ENCODE assay signal across 15 cellular contexts in the genomic region with DNA sequence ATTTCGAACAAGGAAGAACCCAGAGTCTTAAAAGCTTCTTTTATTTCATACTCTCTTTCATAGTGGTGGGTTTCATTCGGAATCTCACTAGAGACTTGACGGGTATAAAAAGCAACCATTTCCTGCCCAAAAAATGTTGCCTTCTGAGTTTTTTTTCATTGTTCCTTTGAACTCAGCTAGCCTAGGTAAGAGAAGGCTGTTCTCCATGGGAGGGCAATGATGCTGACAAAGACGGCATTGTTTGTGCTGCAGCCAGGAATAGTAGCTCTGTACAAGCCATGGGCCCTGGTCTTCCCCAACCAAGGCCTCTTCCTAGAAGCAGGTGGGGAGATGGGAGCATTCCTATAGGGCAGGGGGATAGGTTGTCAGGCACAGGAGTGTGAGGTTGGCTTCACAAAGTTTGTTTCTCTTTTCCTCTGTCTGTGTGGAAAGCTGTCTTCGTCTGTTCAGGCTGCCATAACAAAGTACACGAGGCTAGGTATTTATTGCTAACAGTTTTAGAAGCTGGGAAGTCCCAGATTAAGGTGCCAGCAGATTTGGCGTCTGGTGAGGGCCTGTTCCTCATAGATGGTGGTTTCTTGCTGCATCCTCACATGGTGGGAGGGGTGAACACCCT.
A peak's percentile ranks its signal among the peaks of the same experiment; 100 is the strongest.
DNase-seq lines count a peak whose midpoint lies in the region; ATAC-seq, FAIRE-seq and TF ChIP-seq lines count a peak whose summit lies in the region.
"Had no signal": no experiment of that assay in that cellular context is flagged by ENCODE, and none has a peak within 500 bp of the region (broad histone marks: within the 10 kb centered on the region; RNA-seq: fewer than 3 reads in every experiment).

No MANE protein-coding gene starts in this region.

- H4K8ac ChIP-seq in H1 (ENCODE audit: extremely low read depth, insufficient read depth, low read length): no peak overlapping the region

- WGBS in H1 (ENCODE audit: extremely low coverage in 1 of 2, insufficient coverage in 1 of 2, insufficient read length in 1 of 2, insufficient replicate concordance in 2 of 2, low coverage in 1 of 2, low lambda C conversion rate in 2 of 2, missing lambda C conversion rate in 1 of 2), 2 experiments: 76% methylated on average over 7 of the region's 7 CpGs; no CpG with 5 or more reads in 1 of the 2 experiments

- peak overlapping the region; percentile 64 for H3K27ac Mint-ChIP-seq in CD4-positive, alpha-beta T cell
- peak overlapping the region; percentile 94 for H3K27ac Mint-ChIP-seq in nephron progenitor cell
- no peak overlapping the region for H3K27ac Mint-ChIP-seq in osteocyte (ENCODE audit: unreplicated experiment)

- no peak for TF ChIP-seq CTCF in CD4-positive, alpha-beta T cell (IDR thresholded peaks at IDR 0.05)
- TF ChIP-seq CTCF in H1 (IDR thresholded peaks at IDR 0.05; ENCODE audit: control extremely low read depth in 1 of 3, insufficient read depth in 1 of 3, low read depth in 1 of 3, low read length in 3 of 3): no peak
- no peak for TF ChIP-seq CTCF in nephron progenitor cell (IDR thresholded peaks at IDR 0.05)
- TF ChIP-seq CTCF in osteocyte (IDR thresholded peaks at IDR 0.05): no peak

- no peak for DNase-seq in CD4-positive, alpha-beta T cell
- DNase-seq in Jurkat, Clone E6-1 (ENCODE audit: low read depth, low spot score): peak; percentile 63
- no peak for DNase-seq in H1 (ENCODE audit: low read depth in 1 of 2, low spot score in 2 of 2)
- no peak for DNase-seq in nephron progenitor cell
- no peak for DNase-seq in SKM-1 (lab: John Stamatoyannopoulos, UW; ENCODE audit: unreplicated experiment)
- no peak for DNase-seq in osteocyte (ENCODE audit: extremely low spot score, unreplicated experiment)
- DNase-seq: DMS79 treated with DMSO at 0.1 percent for 48 hours, Karpas-422, NCI-H1105 treated with DMSO at 0.1 percent for 48 hours, NCI-H187 treated with DMSO at 0.1 percent for 48 hours, RPMI8226 had no signal

- peaks cover 2 to 20% (median 11%) of the 10 kb centered on the region in 4 experiments for H3K4me1 ChIP-seq in H1 (replicated peaks in 1 of 4; ENCODE audit: control insufficient read depth in 3 of 4, insufficient read depth in 4 of 4, low read length in 3 of 4)
- H3K4me1 ChIP-seq: BLaER1 had no signal

- no peak overlapping the region for H2AFZ ChIP-seq in H1 (ENCODE audit: low read length)

- H3K14ac ChIP-seq in H1 (ENCODE audit: insufficient read length): no peak overlapping the region

- no peak overlapping the region for H2BK5ac ChIP-seq in H1 (ENCODE audit: low read depth, low read length)

- no peak overlapping the region for H3K4me3 ChIP-seq in Jurkat, Clone E6-1 (ENCODE audit: low read length)
- no peak overlapping the region for H3K4me3 ChIP-seq in H1 (ENCODE audit: extremely low read depth in 1 of 4, insufficient read depth in 2 of 4, low read depth in 3 of 4, low read length in 4 of 4)
- H3K4me3 ChIP-seq: BLaER1 had no signal

- no peak overlapping the region for H3K27ac ChIP-seq in CD4-positive, alpha-beta T cell (ENCODE audit: low read depth, low read length)
- H3K27ac ChIP-seq in H1 (ENCODE audit: low read depth, low read length): no peak overlapping the region
- H3K27ac ChIP-seq: BLaER1 had no signal

- peak overlapping the region; percentile 50; the same call in 1 of the 2 replicates for H2BK15ac ChIP-seq in H1 (ENCODE audit: low read length)

- 0 out of 2 replicates have a peak overlapping the region, but pooled peaks have one; percentile 21 for H2BK12ac ChIP-seq in H1 (ENCODE audit: low read depth, low read length)

- no peaks in the 10 kb centered on the region for H3K9me3 Mint-ChIP-seq in CD4-positive, alpha-beta T cell
- H3K9me3 Mint-ChIP-seq in nephron progenitor cell: peaks cover 9% of the 10 kb centered on the region
- H3K9me3 Mint-ChIP-seq in osteocyte (ENCODE audit: unreplicated experiment): no peaks in the 10 kb centered on the region

- CTCF ChIA-PET in CD4-positive, alpha-beta T cell (lab: Charles Lee): no interaction called here
- CTCF ChIA-PET in H1 (lab: Charles Lee; ENCODE audit: partially characterized antibody): interaction anchor here (0.7 to 1.8 kb wide), 8 partner anchors 8 to 246 kb away, joined by 3 to 6 read pairs (median 4); no protein-coding TSS in a partner anchor

- peak; percentile 51 for ATAC-seq in CD4-positive, alpha-beta T cell (ENCODE audit: poor library complexity)
- ATAC-seq in esophagus mucosa: no peak
- ATAC-seq in HG02840 (IDR thresholded peaks at IDR 0.05; ENCODE audit: low FRiP score, unreplicated experiment): no peak

- no peaks in the 10 kb centered on the region for H3K36me3 ChIP-seq in H1 (ENCODE audit: control insufficient read depth in 2 of 4, insufficient read depth in 4 of 4, low read length in 3 of 4)
- H3K36me3 ChIP-seq: BLaER1 had no signal

- H3K23me2 ChIP-seq in H1 (ENCODE audit: low read depth, low read length): no peaks in the 10 kb centered on the region

- H3K27me3 ChIP-seq in CD4-positive, alpha-beta T cell (ENCODE audit: control insufficient read depth, insufficient read depth, low read length): no peaks in the 10 kb centered on the region
- H3K27me3 ChIP-seq in H1 (replicated peaks in 1 of 4; ENCODE audit: control insufficient read depth in 3 of 4, extremely low read depth in 1 of 4, insufficient read depth in 3 of 4, low read length in 3 of 4): no peaks in the 10 kb centered on the region
- H3K27me3 ChIP-seq: BLaER1 had no signal

- POLR2A ChIA-PET in CD4-positive, alpha-beta T cell (lab: Charles Lee): no interaction called here
- POLR2A ChIA-PET in H1 (lab: Charles Lee; ENCODE audit: partially characterized antibody): no interaction called here

- no peaks in the 10 kb centered on the region for H3K9me3 ChIP-seq in CD4-positive, alpha-beta T cell (ENCODE audit: control insufficient read depth, low read length)
- H3K9me3 ChIP-seq in H1 (ENCODE audit: insufficient read depth in 2 of 2, low read depth in 1 of 2, low read length in 1 of 2): no peaks in the 10 kb centered on the region
- H3K9me3 ChIP-seq: BLaER1 had no signal

- intact Hi-C loops in CD4-positive, alpha-beta T cell (cut with DNase I, micrococcal nuclease): no loop called here

- peak; percentile 39 for FAIRE-seq in H1 (lab: Jason Lieb, UNC)
- FAIRE-seq: G401.6 had no signal

- H4K5ac ChIP-seq in H1 (ENCODE audit: insufficient read length, low read depth, low read length): no peak overlapping the region

- no peaks in the 10 kb centered on the region for H3K27me3 Mint-ChIP-seq in CD4-positive, alpha-beta T cell
- H3K27me3 Mint-ChIP-seq in nephron progenitor cell (ENCODE audit: low read depth, poor library complexity) (peaks cover 4% of the 10 kb centered on the region), osteocyte (ENCODE audit: unreplicated experiment) (no peaks in the 10 kb centered on the region)

- H3K4me2 ChIP-seq in H1 (ENCODE audit: insufficient read depth in 1 of 2, low read depth in 2 of 2, low read length in 2 of 2): no peak overlapping the region
- H3K4me2 ChIP-seq: BLaER1 had no signal

- no peaks in the 10 kb centered on the region for H3K36me3 Mint-ChIP-seq in CD4-positive, alpha-beta T cell (ENCODE audit: low read depth)
- H3K36me3 Mint-ChIP-seq in nephron progenitor cell (ENCODE audit: low read depth) (peaks cover 6% of the 10 kb centered on the region), osteocyte (ENCODE audit: unreplicated experiment) (no peaks in the 10 kb centered on the region)

- H2BK20ac ChIP-seq in H1 (ENCODE audit: low read length): no peak overlapping the region

- no peak overlapping the region; a peak in 1 of 7 replicates for H3K9ac ChIP-seq in H1 (replicated peaks in 1 of 4; ENCODE audit: extremely low read depth in 1 of 4, low read depth in 3 of 4, low read length in 3 of 4)
- H3K9ac ChIP-seq: BLaER1 had no signal

- H3K79me1 ChIP-seq in H1 (ENCODE audit: low read depth, low read length): no peaks in the 10 kb centered on the region

- TF ChIP-seq POLR2A in H1 (IDR thresholded peaks at IDR 0.05; ENCODE audit: control extremely low read depth in 1 of 2, low read depth in 2 of 2, low read length in 2 of 2): no peak

- H3K23ac ChIP-seq in H1 (ENCODE audit: insufficient read length): no peak overlapping the region

- no peaks in the 10 kb centered on the region for H4K20me1 ChIP-seq in H1 (replicated peaks in 1 of 2; ENCODE audit: control insufficient read depth in 1 of 2, insufficient read depth in 2 of 2, low read length in 2 of 2)
- H4K20me1 ChIP-seq: BLaER1 had no signal

- TF ChIP-seq EP300 in H1 (IDR thresholded peaks at IDR 0.05; ENCODE audit: borderline replicate concordance in 1 of 2, low read depth in 2 of 2, low read length in 2 of 2): no peak

- TF ChIP-seq RAD21 in H1 (IDR thresholded peaks at IDR 0.05 in 1 of 2, conservative IDR thresholded peaks at IDR 0.05 in 1 of 2; ENCODE audit: low read depth in 2 of 2, low read length in 2 of 2): no peak; a peak in 1 of 4 replicates

- H3K4ac ChIP-seq in H1 (replicated peaks; ENCODE audit: insufficient read length, low read depth, low read length): peak overlapping the region; percentile 20

- no peak overlapping the region for H3K4me3 Mint-ChIP-seq in CD4-positive, alpha-beta T cell
- H3K4me3 Mint-ChIP-seq in nephron progenitor cell: no peak overlapping the region
- no peak overlapping the region for H3K4me3 Mint-ChIP-seq in osteocyte (ENCODE audit: unreplicated experiment)

- no peak overlapping the region; the same call in 1 of the 2 replicates for H2AK5ac ChIP-seq in H1 (ENCODE audit: low read depth, low read length)

- peaks cover 12% of the 10 kb centered on the region for H3K4me1 Mint-ChIP-seq in CD4-positive, alpha-beta T cell (ENCODE audit: low read depth)
- H3K4me1 Mint-ChIP-seq in nephron progenitor cell (peaks cover 52% of the 10 kb centered on the region), osteocyte (ENCODE audit: unreplicated experiment) (peaks cover 2% of the 10 kb centered on the region)

- no peak overlapping the region for H3K18ac ChIP-seq in H1 (ENCODE audit: extremely low read depth, low read length)

- H4K91ac ChIP-seq in H1 (replicated peaks; ENCODE audit: insufficient read length, low read length): no peak overlapping the region

- no peak overlapping the region for H2BK120ac ChIP-seq in H1 (replicated peaks; ENCODE audit: low read depth, low read length)

- no peak overlapping the region for H3K56ac ChIP-seq in H1 (replicated peaks; ENCODE audit: insufficient read length, low read depth, low read length)

- H3K79me2 ChIP-seq in H1 (ENCODE audit: control insufficient read depth in 1 of 2, insufficient read depth in 2 of 2, low read length in 2 of 2): no peaks in the 10 kb centered on the region

TF ChIP-seq in H1, 55 proteins besides CTCF, POLR2A, EP300 and RAD21:
- TF ChIP-seq NANOG (IDR thresholded peaks at IDR 0.05; ENCODE audit: insufficient read depth, low read depth, low read length, poor library complexity, severe bottlenecking) (peak; percentile 34), CHD2 (IDR thresholded peaks at IDR 0.05; ENCODE audit: low read length) (no peak), TCF12 (IDR thresholded peaks at IDR 0.05; ENCODE audit: low read depth, low read length) (no peak)
